17 cellular contexts compared by ENCODE assay signal in genomic region chr10:101565370-101565900, GRCh38. TPM values are rescaled to one million over a fixed set of nuclear protein-coding genes. Genes with fewer than 3 reads are reported as not detected.
A peak's percentile ranks its signal among the peaks of the same experiment; 100 is the strongest.
DNase-seq lines count a peak whose midpoint lies in the region; ATAC-seq and TF ChIP-seq lines count a peak whose summit lies in the region.
"Had no signal": no experiment of that assay in that cellular context is flagged by ENCODE, and none has a peak within 500 bp of the region (broad histone marks: within the 10 kb centered on the region; RNA-seq: fewer than 3 reads in every experiment).

No MANE protein-coding gene starts in this region.

- 76 to 82% methylated on average over 5 of the region's 5 CpGs for WGBS in aorta, 2 donors

- TF ChIP-seq CTCF in right atrium auricular region (IDR thresholded peaks at IDR 0.05) (no peak), WERI-Rb-1 (IDR thresholded peaks at IDR 0.05; ENCODE audit: low read depth, low read length) (no peak)

- intact Hi-C loops in Right ventricle myocardium superior (cut with DNase I) (loop anchor here (5.0 to 10.0 kb wide), 2 partner anchors 281 to 353 kb away; no protein-coding TSS in a partner anchor), aorta (cut with DNase I) (loop anchor here in 1 of 2 donors (5.0 kb wide), 1 partner anchor 293 kb away; no protein-coding TSS in a partner anchor)

- H3K27me3 ChIP-seq in right atrium auricular region (peaks cover 0 to 21% of the 10 kb centered on the region in 2 donors), WERI-Rb-1 (ENCODE audit: insufficient read depth, low read depth, severe bottlenecking) (no peaks in the 10 kb centered on the region), aorta (ENCODE audit: control insufficient read depth in 1 of 2, insufficient read depth in 2 of 2, low read length in 1 of 2) (no peaks in the 10 kb centered on the region)

- ATAC-seq in Right ventricle myocardium superior (ENCODE audit: poor library complexity): no peak
- no peak for ATAC-seq in aorta (ENCODE audit: low FRiP score)
- no peak for ATAC-seq in GM21515 (IDR thresholded peaks at IDR 0.05; ENCODE audit: unreplicated experiment)
- ATAC-seq: CD8-positive, alpha-beta T cell had no signal

- DNase-seq in Right ventricle myocardium superior: peak; percentile 2
- no peak for DNase-seq in right atrium auricular region (ENCODE audit: low spot score)
- DNase-seq in WERI-Rb-1: peak; percentile 4
- DNase-seq in mesenteric fat pad (ENCODE audit: low spot score): peak; percentile 74
- DNase-seq in aorta: peak; percentile 27 to 37
- no peak for DNase-seq in amniotic stem cell (lab: John Stamatoyannopoulos, UW)
- DNase-seq: GM23248, KBM-7, NCI-H1417 treated with DMSO at 0.1 percent for 48 hours, NCI-H1930, NCI-H446, NCI-H748 treated with DMSO at 0.1 percent for 48 hours, OCI-M1, RPMI8226 had no signal

- H3K4me1 ChIP-seq in right atrium auricular region (peaks cover 0 to 21% of the 10 kb centered on the region in 2 donors), aorta (ENCODE audit: control insufficient read depth in 1 of 2, insufficient read depth in 2 of 2, low read length in 2 of 2) (no peaks in the 10 kb centered on the region)

- no peaks in the 10 kb centered on the region for H3K36me3 ChIP-seq in right atrium auricular region
- no peaks in the 10 kb centered on the region for H3K36me3 ChIP-seq in WERI-Rb-1
- H3K36me3 ChIP-seq in aorta (ENCODE audit: control insufficient read depth in 1 of 2, insufficient read depth in 2 of 2, low read length in 1 of 2): no peaks in the 10 kb centered on the region
- H3K36me3 ChIP-seq: BLaER1 had no signal

- H3K4me3 ChIP-seq in right atrium auricular region: no peak overlapping the region
- H3K4me3 ChIP-seq in WERI-Rb-1 (ENCODE audit: low read depth, low read length): no peak overlapping the region
- H3K4me3 ChIP-seq in aorta (ENCODE audit: low read length in 2 of 2): no peak overlapping the region
- H3K4me3 ChIP-seq: BLaER1, GM23248 had no signal

- H3K9me3 ChIP-seq in right atrium auricular region (no peaks in the 10 kb centered on the region), WERI-Rb-1 (ENCODE audit: severe bottlenecking) (no peaks in the 10 kb centered on the region), aorta (ENCODE audit: control insufficient read depth, low read length) (no peaks in the 10 kb centered on the region)
- H3K9me3 ChIP-seq: BLaER1 had no signal

- no peak overlapping the region for H3K27ac ChIP-seq in right atrium auricular region
- no peak overlapping the region for H3K27ac ChIP-seq in WERI-Rb-1
- no peak overlapping the region for H3K27ac ChIP-seq in aorta (ENCODE audit: low read depth in 1 of 2, low read length in 2 of 2)
- H3K27ac ChIP-seq: BLaER1, GM23248 had no signal

RNA-seq across cellular contexts. Expression of gene POLL, which starts 22.6 kb away (rescaled TPM):
- total RNA-seq in Right ventricle myocardium superior: 15.8 TPM
- 10 to 100 TPM; 13.0 to 25.5 TPM for total RNA-seq in right atrium auricular region
- total RNA-seq in mesenteric fat pad: 15.5 TPM
- 10 to 100 TPM; 16.9 to 31.5 TPM for total RNA-seq in aorta
- 10 to 100 TPM; 13.3 to 53.8 TPM for polyA plus RNA-seq in aorta

RNA-seq across cellular contexts. Expression of gene DPCD, which starts 22.7 kb away (rescaled TPM):
- total RNA-seq in Right ventricle myocardium superior (22.7 TPM), right atrium auricular region (10 to 100 TPM; 32.0 to 40.3 TPM), mesenteric fat pad (5.2 TPM), aorta (1 to 10 TPM; 5.5 to 9.8 TPM)
- 10 to 100 TPM; 11.9 to 27.6 TPM for polyA plus RNA-seq in aorta

Comparison
In these comparisons a context has a peak if more than half of its experiments do, and no peak if none do; other contexts are left out.
1. DNase-seq: peak in Right ventricle myocardium superior (single experiment), WERI-Rb-1 (single experiment), mesenteric fat pad (single experiment) and aorta (2 of 2); none in right atrium auricular region (single experiment) and amniotic stem cell (single experiment).